Comparison of ENCODE assay signal across 18 cellular contexts in genomic region chr9:35718726-35719511, GRCh38. TPM values are rescaled to one million over a fixed set of nuclear protein-coding genes. Genes with fewer than 3 reads are reported as not detected.
DNase-seq lines count a peak whose midpoint lies in the region; ATAC-seq and TF ChIP-seq lines count a peak whose summit lies in the region.
"Had no signal": no experiment of that assay in that cellular context is flagged by ENCODE, and none has a peak within 500 bp of the region (broad histone marks: within the 10 kb centered on the region; RNA-seq: fewer than 3 reads in every experiment).

No MANE protein-coding gene starts in this region.

- H3K4me3 ChIP-seq in breast epithelium (no peak overlapping the region), gastroesophageal sphincter (no peak overlapping the region)
- H3K4me3 ChIP-seq: left ventricle myocardium inferior had no signal

- DNase-seq in MCF 10A (ENCODE audit: unreplicated experiment), result no peak
- no peak for DNase-seq in breast epithelium (ENCODE audit: low spot score in 2 of 2)
- DNase-seq in SIG-M5 treated with dmso at 0.1 percent for 504 hours (lab: John Stamatoyannopoulos, UW; ENCODE audit: unreplicated experiment), result peak; percentile 27
- no peak for DNase-seq in NCI-H2081 (lab: John Stamatoyannopoulos, UW)
- DNase-seq in DMS153 treated with DMSO at 0.1 percent for 48 hours (lab: John Stamatoyannopoulos, UW; ENCODE audit: unreplicated experiment), result no peak
- DNase-seq in Kasumi-1 (lab: John Stamatoyannopoulos, UW), result no peak
- DNase-seq: activated CD4-positive, alpha-beta memory T cell treated with anti-CD3 and anti-CD28 coated beads, Interleukin-2, amount 10 ng/mL, durations not matched to agents 7 days and 5 days; cortex of kidney; GOT3; left ventricle myocardium inferior; NCI-H1048; NCI-H2171; SHP77; substantia nigra; T-helper 9 cell had no signal

- TF ChIP-seq POLR2A in breast epithelium (IDR thresholded peaks at IDR 0.05), result no peak
- TF ChIP-seq POLR2A in gastroesophageal sphincter (IDR thresholded peaks at IDR 0.05), result no peak

- H3K4me1 ChIP-seq in breast epithelium (no peaks in the 10 kb centered on the region), gastroesophageal sphincter (peaks cover 0 to 43% (median 0%) of the 10 kb centered on the region in 3 donors)
- H3K4me1 ChIP-seq: left ventricle myocardium inferior had no signal

- ATAC-seq in gastroesophageal sphincter, result no peak
- no peak for ATAC-seq in GM19395 (IDR thresholded peaks at IDR 0.05; ENCODE audit: unreplicated experiment)

- no peaks in the 10 kb centered on the region for H3K9me3 ChIP-seq in breast epithelium
- no peaks in the 10 kb centered on the region for H3K9me3 ChIP-seq in gastroesophageal sphincter
- H3K9me3 ChIP-seq: left ventricle myocardium inferior had no signal

- TF ChIP-seq CTCF in MCF 10A (IDR thresholded peaks at IDR 0.05; ENCODE audit: unreplicated experiment) (no peak), breast epithelium (IDR thresholded peaks at IDR 0.05) (no peak), gastroesophageal sphincter (IDR thresholded peaks at IDR 0.05) (no peak)

- no peaks in the 10 kb centered on the region for H3K27me3 Mint-ChIP-seq in MCF 10A (ENCODE audit: insufficient read depth, unreplicated experiment)
- H3K27me3 Mint-ChIP-seq: activated CD4-positive, alpha-beta memory T cell treated with anti-CD3 and anti-CD28 coated beads, Interleukin-2, amount 10 ng/mL, durations not matched to agents 7 days and 5 days; naive thymus-derived CD8-positive, alpha-beta T cell had no signal

- H3K27ac ChIP-seq in breast epithelium (no peak overlapping the region), gastroesophageal sphincter (peak overlapping the region in 3 of 4 donors; percentile 63 to 98 (median 97))
- H3K27ac ChIP-seq: left ventricle myocardium inferior had no signal

- 65 to 79% methylated on average over 3 of the region's 15 CpGs for WGBS in gastroesophageal sphincter (ENCODE audit: low coverage in 1 of 2), 2 donors

- H3K27me3 ChIP-seq in breast epithelium (no peaks in the 10 kb centered on the region), gastroesophageal sphincter (no peaks in the 10 kb centered on the region)

- intact Hi-C loops in MCF 10A (cut with micrococcal nuclease) (no loop called here), breast epithelium (cut with DNase I; ENCODE audit: low total_unique reads) (no loop called here)

- POLR2A ChIA-PET in MCF 10A (lab: Yijun Ruan, JAX), result interaction anchor here (0.9 to 2.0 kb wide), 2 partner anchors 10 to 13 kb away, joined by 3 to 5 read pairs; partner anchors contain the start of genes CREB3 and TLN1

- H3K27ac Mint-ChIP-seq in MCF 10A (ENCODE audit: low read depth, unreplicated experiment), result peak overlapping the region; percentile 59
- H3K27ac Mint-ChIP-seq: activated CD4-positive, alpha-beta memory T cell treated with anti-CD3 and anti-CD28 coated beads, Interleukin-2, amount 10 ng/mL, durations not matched to agents 7 days and 5 days had no signal

- H3K36me3 Mint-ChIP-seq in MCF 10A (ENCODE audit: insufficient read depth, unreplicated experiment), result peaks cover 93% of the 10 kb centered on the region

- peaks cover 6% of the 10 kb centered on the region for H3K4me1 Mint-ChIP-seq in MCF 10A (ENCODE audit: insufficient read depth, unreplicated experiment)
- H3K4me1 Mint-ChIP-seq: activated CD4-positive, alpha-beta memory T cell treated with anti-CD3 and anti-CD28 coated beads, Interleukin-2, amount 10 ng/mL, durations not matched to agents 7 days and 5 days had no signal

- H3K36me3 ChIP-seq in breast epithelium, result peaks cover 23% of the 10 kb centered on the region
- peaks cover 32 to 100% of the 10 kb centered on the region in 2 donors for H3K36me3 ChIP-seq in gastroesophageal sphincter

- H3K4me3 Mint-ChIP-seq in MCF 10A (ENCODE audit: unreplicated experiment), result no peak overlapping the region
- H3K4me3 Mint-ChIP-seq: activated CD4-positive, alpha-beta memory T cell treated with anti-CD3 and anti-CD28 coated beads, Interleukin-2, amount 10 ng/mL, durations not matched to agents 7 days and 5 days; naive thymus-derived CD8-positive, alpha-beta T cell had no signal

- TF ChIP-seq EP300 in gastroesophageal sphincter (IDR thresholded peaks at IDR 0.05), result no peak

- no peaks in the 10 kb centered on the region for H3K9me3 Mint-ChIP-seq in MCF 10A (ENCODE audit: unreplicated experiment)
- H3K9me3 Mint-ChIP-seq: activated CD4-positive, alpha-beta memory T cell treated with anti-CD3 and anti-CD28 coated beads, Interleukin-2, amount 10 ng/mL, durations not matched to agents 7 days and 5 days; naive thymus-derived CD8-positive, alpha-beta T cell had no signal

- CTCF ChIA-PET in MCF 10A (lab: Yijun Ruan, JAX), result interaction anchor here (1.6 to 1.9 kb wide), 2 partner anchors 9 to 22 kb away, joined by 7 to 12 read pairs; no protein-coding TSS in a partner anchor

- no TSS peak for BruUV-seq in MCF 10A (replicated peaks; lab: Mats Ljungman, UMichigan)

RNA-seq across cellular contexts. Expression of gene TLN1, which starts 13.1 kb away (rescaled TPM):
- total RNA-seq in MCF 10A (2022) (224 and 256 TPM in 2 replicates), breast epithelium (100 to 1,000 TPM; 163 to 497 (median 215) TPM), gastroesophageal sphincter (1,000 to 10,000 TPM in 3 of 4 donors, 100 to 1,000 TPM in 1; 888 to 1,583 (median 1,047) TPM)

RNA-seq across cellular contexts. Expression of gene CREB3, which starts 13.5 kb away (rescaled TPM):
- 58.7 and 66.2 TPM in 2 replicates for total RNA-seq in MCF 10A (2022)
- 10 to 100 TPM; 46.4 to 49.9 (median 47.2) TPM for total RNA-seq in breast epithelium
- 100 to 1,000 TPM in 1 of 4 donors, 10 to 100 TPM in 3; 75.0 to 104 (median 83.7) TPM for total RNA-seq in gastroesophageal sphincter

RNA-seq across cellular contexts. Expression of gene TPM2, which starts 29.2 kb away (rescaled TPM):
- total RNA-seq in MCF 10A (2022) (161 and 207 TPM in 2 replicates), breast epithelium (100 to 1,000 TPM; 143 to 402 (median 258) TPM), gastroesophageal sphincter (over 10,000 TPM in 3 of 4 donors, 1,000 to 10,000 TPM in 1; 7,572 to 13,568 (median 12,084) TPM)

RNA-seq across cellular contexts. Expression of gene GBA2, which starts 30.1 kb away (rescaled TPM):
- total RNA-seq in MCF 10A (2022) (51.3 and 55.2 TPM in 2 replicates), breast epithelium (10 to 100 TPM; 44.5 to 63.8 (median 57.0) TPM), gastroesophageal sphincter (10 to 100 TPM; 35.3 to 81.1 (median 54.3) TPM)

RNA-seq across cellular contexts. Expression of gene RGP1, which starts 30.2 kb away (rescaled TPM):
- 33.8 and 35.8 TPM in 2 replicates for total RNA-seq in MCF 10A (2022)
- 10 to 100 TPM; 16.7 to 20.1 (median 17.4) TPM for total RNA-seq in breast epithelium
- total RNA-seq in gastroesophageal sphincter, result 10 to 100 TPM; 19.7 to 34.4 (median 23.4) TPM

Comparison
In these comparisons a context has a peak if more than half of its experiments do, and no peak if none do; other contexts are left out.
1. H3K27ac ChIP-seq: peak in gastroesophageal sphincter (3 of 4); none in breast epithelium (0 of 2).
2. RNA of gene TPM2, which starts 29.2 kb away (total RNA-seq): 7,572 to 13,568 TPM in gastroesophageal sphincter; 143 to 402 TPM in breast epithelium and 161 to 207 TPM in MCF 10A; every median in the first group is over 10 times any median in the second.